Comparison of ENCODE assay signal across 16 cellular contexts in the genomic region with DNA sequence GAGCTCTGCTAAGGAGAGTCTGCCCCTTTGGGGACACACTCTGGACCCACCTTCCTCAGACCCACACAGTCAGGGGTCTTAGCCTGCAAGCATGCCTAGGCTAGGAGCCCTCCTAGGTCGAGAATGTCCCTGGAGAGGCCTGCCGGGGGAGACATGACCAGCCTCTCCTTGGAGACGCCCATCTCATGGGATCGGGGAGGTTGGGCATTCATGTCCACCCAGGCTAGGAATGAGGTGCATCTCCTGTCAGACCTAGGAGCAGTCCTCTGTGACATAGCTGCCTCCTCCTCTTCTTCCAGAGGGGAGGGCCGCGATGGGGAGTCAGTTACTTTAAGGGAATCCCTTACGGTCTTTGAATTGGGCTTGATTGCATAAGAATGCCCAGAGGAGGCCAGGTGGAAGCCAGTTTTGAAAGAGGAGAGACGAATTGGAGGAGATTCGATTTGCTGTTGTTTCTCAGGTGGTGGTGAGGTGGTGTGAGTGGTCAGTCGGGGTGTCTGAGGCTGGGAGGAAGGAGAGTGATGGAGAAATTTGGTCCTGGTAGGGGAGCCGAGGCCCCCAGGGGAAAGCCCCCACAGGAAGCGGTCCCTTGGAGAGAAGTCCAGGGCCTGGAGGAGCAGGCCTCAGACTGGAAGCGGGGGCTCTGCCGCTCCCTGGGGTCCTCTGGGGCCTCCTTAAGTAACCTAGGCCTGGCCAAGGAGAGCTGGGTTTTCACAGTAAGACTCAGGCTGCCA.
"Had no signal": no experiment of that assay in that cellular context is flagged by ENCODE, and none has a peak within 500 bp of the region (broad histone marks: within the 10 kb centered on the region; RNA-seq: fewer than 3 reads in every experiment).

No MANE protein-coding gene starts in this region.

- H3K4me3 ChIP-seq: ascending aorta, breast epithelium, heart left ventricle, ovary, right lobe of liver, thoracic aorta had no signal

- ATAC-seq: activated naive CD8-positive, alpha-beta T cell treated with anti-CD3 and anti-CD28 coated beads, Interleukin-2, amount 50 U/mL, for 24 hours; right lobe of liver; stimulated activated effector memory CD8-positive, alpha-beta T cell treated with anti-CD3 and anti-CD28 coated beads, Interleukin-12 subunit alpha, Interleukin-12 subunit beta, amount 100 ng/mL, for 72 hours had no signal

- DNase-seq: activated CD4-positive, alpha-beta T cell treated with anti-CD3 and anti-CD28 coated beads, Interleukin-2, amount 10 ng/mL, durations not matched to agents 7 days and 5 days; activated CD8-positive, alpha-beta memory T cell treated with anti-CD3 and anti-CD28 coated beads for 24 hours; activated naive CD4-positive, alpha-beta T cell treated with Interleukin-2 at 50 U/mL for 16 hours; activated naive CD8-positive, alpha-beta T cell treated with anti-CD3 and anti-CD28 coated beads, Interleukin-2, amount 50 U/mL, for 24 hours; cerebellar nuclear complex; effector memory CD4-positive, alpha-beta T cell; stimulated activated CD4-positive, alpha-beta T cell treated with anti-CD3 and anti-CD28 coated beads, Interleukin-1b, Interleukin-23, amount 100 ng/mL, for 48 hours had no signal

- H3K27ac Mint-ChIP-seq: activated CD4-positive, alpha-beta T cell treated with anti-CD3 and anti-CD28 coated beads, Interleukin-2, amount 10 ng/mL, durations not matched to agents 7 days and 5 days; activated naive CD8-positive, alpha-beta T cell treated with anti-CD3 and anti-CD28 coated beads, Interleukin-2, amount 50 U/mL, for 24 hours; dendritic cell treated with granulocyte-macrophage colony-stimulating factor and Interleukin-4, amounts not matched to agents 40 ng/mL and 50 ng/mL, for 4 days; stimulated activated effector memory CD8-positive, alpha-beta T cell treated with anti-CD3 and anti-CD28 coated beads, Interleukin-12 subunit alpha, Interleukin-12 subunit beta, amount 100 ng/mL, for 72 hours had no signal

- H3K4me1 ChIP-seq: right lobe of liver had no signal

- H3K9me3 Mint-ChIP-seq: activated CD4-positive, alpha-beta T cell treated with anti-CD3 and anti-CD28 coated beads, Interleukin-2, amount 10 ng/mL, durations not matched to agents 7 days and 5 days; activated naive CD8-positive, alpha-beta T cell treated with anti-CD3 and anti-CD28 coated beads, Interleukin-2, amount 50 U/mL, for 24 hours; dendritic cell treated with granulocyte-macrophage colony-stimulating factor and Interleukin-4, amounts not matched to agents 40 ng/mL and 50 ng/mL, for 4 days; neural crest cell; stimulated activated effector memory CD8-positive, alpha-beta T cell treated with anti-CD3 and anti-CD28 coated beads, Interleukin-12 subunit alpha, Interleukin-12 subunit beta, amount 100 ng/mL, for 72 hours had no signal

- H3K27me3 ChIP-seq: ascending aorta, breast epithelium, heart left ventricle, ovary, right lobe of liver had no signal

- H3K4me1 Mint-ChIP-seq: activated CD4-positive, alpha-beta T cell treated with anti-CD3 and anti-CD28 coated beads, Interleukin-2, amount 10 ng/mL, durations not matched to agents 7 days and 5 days; activated naive CD8-positive, alpha-beta T cell treated with anti-CD3 and anti-CD28 coated beads, Interleukin-2, amount 50 U/mL, for 24 hours; stimulated activated effector memory CD8-positive, alpha-beta T cell treated with anti-CD3 and anti-CD28 coated beads, Interleukin-12 subunit alpha, Interleukin-12 subunit beta, amount 100 ng/mL, for 72 hours had no signal

- H3K27me3 Mint-ChIP-seq: activated naive CD8-positive, alpha-beta T cell treated with anti-CD3 and anti-CD28 coated beads, Interleukin-2, amount 50 U/mL, for 24 hours had no signal

- H3K9me3 ChIP-seq: ascending aorta, breast epithelium, heart left ventricle, ovary, right lobe of liver, thoracic aorta had no signal

- H3K36me3 ChIP-seq: ascending aorta, breast epithelium, heart left ventricle, ovary, right lobe of liver, thoracic aorta had no signal

- H3K27ac ChIP-seq: ascending aorta, breast epithelium, heart left ventricle, ovary, right lobe of liver, thoracic aorta had no signal

- H3K4me3 Mint-ChIP-seq: activated CD4-positive, alpha-beta T cell treated with anti-CD3 and anti-CD28 coated beads, Interleukin-2, amount 10 ng/mL, durations not matched to agents 7 days and 5 days; activated naive CD8-positive, alpha-beta T cell treated with anti-CD3 and anti-CD28 coated beads, Interleukin-2, amount 50 U/mL, for 24 hours; dendritic cell treated with granulocyte-macrophage colony-stimulating factor and Interleukin-4, amounts not matched to agents 40 ng/mL and 50 ng/mL, for 4 days; neural crest cell; stimulated activated effector memory CD8-positive, alpha-beta T cell treated with anti-CD3 and anti-CD28 coated beads, Interleukin-12 subunit alpha, Interleukin-12 subunit beta, amount 100 ng/mL, for 72 hours had no signal

- H3K36me3 Mint-ChIP-seq: stimulated activated effector memory CD8-positive, alpha-beta T cell treated with anti-CD3 and anti-CD28 coated beads, Interleukin-12 subunit alpha, Interleukin-12 subunit beta, amount 100 ng/mL, for 72 hours had no signal
